11 cellular contexts compared by ENCODE assay signal in the genomic region with DNA sequence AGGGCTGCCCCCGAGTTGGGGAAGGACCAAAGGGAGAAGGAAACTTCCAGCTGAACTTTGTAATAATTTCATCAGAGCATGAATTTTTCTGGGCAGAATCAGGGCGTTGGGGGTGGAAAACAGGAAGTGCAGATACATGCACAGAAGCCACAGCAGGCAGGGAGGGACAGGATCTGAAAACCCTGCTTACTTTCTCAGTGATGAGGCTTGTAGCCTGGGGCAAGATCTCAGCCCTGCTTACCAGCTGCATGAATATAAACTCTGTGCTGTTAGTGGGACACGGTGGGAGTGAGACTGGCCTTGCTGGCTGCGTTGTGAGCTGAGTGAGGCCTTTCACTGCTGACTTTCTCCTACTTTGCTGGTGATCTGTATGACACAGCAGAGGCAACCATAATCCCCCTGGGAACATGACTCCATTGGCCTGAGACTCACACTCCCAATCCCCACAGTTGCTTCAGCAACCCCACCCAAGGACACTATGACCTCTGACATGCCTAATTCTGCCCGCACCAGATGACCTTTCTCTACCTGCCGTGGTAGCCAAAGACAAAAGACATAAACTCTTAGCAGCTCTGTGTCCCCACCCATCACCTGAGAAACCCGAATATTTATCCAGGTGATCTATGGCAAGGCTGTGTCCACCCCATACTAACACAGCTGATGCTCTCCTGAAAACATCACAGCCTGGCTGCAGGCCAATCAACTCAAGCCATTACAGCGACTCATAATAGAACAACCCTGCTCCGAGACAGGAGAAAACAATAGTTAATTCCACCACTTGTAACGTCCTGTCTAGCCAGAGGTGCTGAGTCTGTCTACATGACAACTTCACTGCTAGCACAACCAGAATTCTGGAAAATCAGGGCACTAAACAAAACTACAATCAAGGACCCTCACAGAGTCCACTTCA.
DNase-seq lines count a peak whose midpoint lies in the region; ATAC-seq and TF ChIP-seq lines count a peak whose summit lies in the region.
"Had no signal": no experiment of that assay in that cellular context is flagged by ENCODE, and none has a peak within 500 bp of the region (broad histone marks: within the 10 kb centered on the region; RNA-seq: fewer than 3 reads in every experiment).

No MANE protein-coding gene starts in this region.

- ATAC-seq in HG03095 (IDR thresholded peaks at IDR 0.05; ENCODE audit: unreplicated experiment) (peak; percentile 76), foreskin keratinocyte (peak; percentile 15)
- ATAC-seq: effector memory CD8-positive, alpha-beta T cell had no signal

- DNase-seq in EL (peak; percentile 92), PC-9 (peak; percentile 45 to 50), foreskin keratinocyte (peak; percentile 10 to 51), occipital lobe (lab: John Stamatoyannopoulos, UW) (no peak), NCI-H510A treated with DMSO at 0.1 percent for 48 hours (lab: John Stamatoyannopoulos, UW) (no peak), NCI-H1105 treated with DMSO at 0.1 percent for 48 hours (lab: John Stamatoyannopoulos, UW) (no peak)
- DNase-seq in stimulated activated CD8-positive, alpha-beta memory T cell treated with anti-CD3 and anti-CD28 coated beads, Interleukin-4, amount 100 ng/mL, for 48 hours = no peak
- DNase-seq: activated T-cell treated with anti-CD3 and anti-CD28 coated beads, Interleukin-2, amount 50 U/mL, for 48 hours; effector memory CD8-positive, alpha-beta T cell had no signal

- peaks cover 10% of the 10 kb centered on the region; the same call in 1 of the 2 replicates for H3F3A ChIP-seq in PC-9 (ENCODE audit: insufficient read depth, low read depth)

- H3K4me1 ChIP-seq in PC-9 (replicated peaks; ENCODE audit: insufficient read depth) = peaks cover 30% of the 10 kb centered on the region
- H3K4me1 ChIP-seq in foreskin keratinocyte = no peaks in the 10 kb centered on the region
- H3K4me1 ChIP-seq: SJSA1 had no signal

- peak overlapping the region; percentile 83 for H3K27ac ChIP-seq in PC-9
- H3K27ac ChIP-seq in foreskin keratinocyte = no peak overlapping the region
- H3K27ac ChIP-seq: SJSA1 had no signal

- POLR2A ChIA-PET in PC-9 (lab: Charles Lee; ENCODE audit: unreplicated experiment) = no interaction called here

- peak overlapping the region; percentile 55 for H3K4me2 ChIP-seq in PC-9

- H3K79me2 ChIP-seq in PC-9 (ENCODE audit: low read depth) = no peaks in the 10 kb centered on the region

- intact Hi-C loops in PC-9 (cut with micrococcal nuclease; ENCODE audit: unreplicated experiment) = no loop called here

- no peaks in the 10 kb centered on the region for H3K9me3 ChIP-seq in PC-9 (ENCODE audit: insufficient read depth, low read depth)
- H3K9me3 ChIP-seq: SJSA1 had no signal

- peak overlapping the region; percentile 5; the same call in 1 of the 2 replicates for H3K4me3 ChIP-seq in PC-9
- H3K4me3 ChIP-seq: SJSA1 had no signal

- BruUV-seq in PC-9 (replicated peaks; lab: Mats Ljungman, UMichigan) = no TSS peak

- CTCF ChIA-PET in PC-9 (lab: Charles Lee) = interaction anchor here (0.6 to 0.7 kb wide), 2 partner anchors 58 to 188 kb away, joined by 3 to 7 read pairs; no protein-coding TSS in a partner anchor

- H3K27me3 ChIP-seq in PC-9 (ENCODE audit: insufficient read depth, low read depth) = no peaks in the 10 kb centered on the region
- H3K27me3 ChIP-seq in foreskin keratinocyte = no peaks in the 10 kb centered on the region
- H3K27me3 ChIP-seq: SJSA1 had no signal

- no peak for TF ChIP-seq CTCF in PC-9 (conservative IDR thresholded peaks at IDR 0.05)
- no peak for TF ChIP-seq CTCF in foreskin keratinocyte (conservative IDR thresholded peaks at IDR 0.05)

- H2AFZ ChIP-seq in PC-9 = peak overlapping the region; percentile 55

- H3K9me2 ChIP-seq in PC-9 (ENCODE audit: insufficient read depth) = no peaks in the 10 kb centered on the region

- no peaks in the 10 kb centered on the region for H4K20me1 ChIP-seq in PC-9 (ENCODE audit: insufficient read depth)

- no peaks in the 10 kb centered on the region for H3K36me3 ChIP-seq in PC-9 (ENCODE audit: low read depth)
- H3K36me3 ChIP-seq: SJSA1 had no signal

Comparison
In these comparisons a context has a peak if more than half of its experiments do, and no peak if none do; other contexts are left out.
1. DNase-seq: peak in EL (single experiment), PC-9 (2 of 2) and foreskin keratinocyte (2 of 2); none in stimulated activated CD8-positive, alpha-beta memory T cell treated with anti-CD3 and anti-CD28 coated beads, Interleukin-4, amount 100 ng/mL, for 48 hours (single experiment), occipital lobe (single experiment), NCI-H510A treated with DMSO at 0.1 percent for 48 hours (single experiment) and NCI-H1105 treated with DMSO at 0.1 percent for 48 hours (single experiment).